ENCODE assay signal across 8 cellular contexts in genomic region chr13:112767506-112768471, GRCh38.
A peak's percentile ranks its signal among the peaks of the same experiment; 100 is the strongest.
DNase-seq lines count a peak whose midpoint lies in the region; ATAC-seq and TF ChIP-seq lines count a peak whose summit lies in the region.

No MANE protein-coding gene starts in this region.

- H3K9me3 ChIP-seq in left ventricle myocardium inferior (replicated peaks) = no peaks in the 10 kb centered on the region

- intact Hi-C loops in left ventricle myocardium inferior (cut with micrococcal nuclease) = no loop called here

- H3K27ac ChIP-seq in left ventricle myocardium inferior (replicated peaks) = no peak overlapping the region

- ATAC-seq in GM19452 (IDR thresholded peaks at IDR 0.05; ENCODE audit: unreplicated experiment) (peak; percentile 73), HG03442 (IDR thresholded peaks at IDR 0.05; ENCODE audit: unreplicated experiment) (peak; percentile 90), HG03135 (IDR thresholded peaks at IDR 0.05; ENCODE audit: unreplicated experiment) (no peak)

- no peak for TF ChIP-seq CTCF in GM12864 (IDR thresholded peaks at IDR 0.05; ENCODE audit: low read depth, low read length, missing control alignments)
- no peak for TF ChIP-seq CTCF in left ventricle myocardium inferior (IDR thresholded peaks at IDR 0.05; ENCODE audit: borderline replicate concordance)

- H3K36me3 ChIP-seq in left ventricle myocardium inferior = no peaks in the 10 kb centered on the region

- DNase-seq in GM12864 (ENCODE audit: low read depth) = peak; percentile 37
- DNase-seq in left ventricle myocardium inferior = peak; percentile 51
- no peak for DNase-seq in D341Med (ENCODE audit: low spot score)
- no peak for DNase-seq in NCI-H2171 (lab: John Stamatoyannopoulos, UW)
- DNase-seq in DMS 273 (lab: John Stamatoyannopoulos, UW; ENCODE audit: unreplicated experiment) = no peak

- peaks cover 56% of the 10 kb centered on the region for H3K4me1 ChIP-seq in left ventricle myocardium inferior

- H3K4me3 ChIP-seq in GM12864 (ENCODE audit: low read depth, low read length) = peak overlapping the region; percentile 2
- H3K4me3 ChIP-seq in left ventricle myocardium inferior = no peak overlapping the region

- H3K27me3 ChIP-seq in left ventricle myocardium inferior (ENCODE audit: low read depth) = no peaks in the 10 kb centered on the region

Comparison
In these comparisons a context has a peak if more than half of its experiments do, and no peak if none do; other contexts are left out.
1. DNase-seq: peak in GM12864 (single experiment) and left ventricle myocardium inferior (single experiment); none in D341Med (single experiment), NCI-H2171 (single experiment) and DMS 273 (single experiment).